Comparison of ENCODE assay signal across 8 cellular contexts in genomic region chr19:2168619-2169424, GRCh38. TPM values are rescaled to one million over a fixed set of nuclear protein-coding genes. Genes with fewer than 3 reads are reported as not detected.
DNase-seq lines count a peak whose midpoint lies in the region; ATAC-seq, FAIRE-seq and TF ChIP-seq lines count a peak whose summit lies in the region.

No MANE protein-coding gene starts in this region.

- 14% methylated on average over 24 of the region's 24 CpGs for WGBS in liver

- H3K4me3 ChIP-seq in liver (ENCODE audit: low read depth in 1 of 3, low read length in 3 of 3) = no peak overlapping the region

- no peaks in the 10 kb centered on the region for H3K9me3 ChIP-seq in liver (ENCODE audit: control insufficient read depth in 4 of 4, low read length in 3 of 4)

- H3K27ac ChIP-seq in liver (ENCODE audit: low read depth in 1 of 2, low read length in 2 of 2) = peak overlapping the region; percentile 91 to 98

- H3K27me3 ChIP-seq in liver (ENCODE audit: control insufficient read depth in 4 of 4, insufficient read depth in 4 of 4, low read length in 3 of 4) = no peaks in the 10 kb centered on the region

- peak; percentile 100 for DNase-seq in Daoy (ENCODE audit: low read depth)
- DNase-seq in Kasumi-1 (lab: John Stamatoyannopoulos, UW) = peak; percentile 48 to 59
- DNase-seq in stimulated activated CD4-positive, alpha-beta T cell treated with anti-CD3 and anti-CD28 coated beads, Interleukin-4, amount 100 ng/mL, for 24 hours = peak; percentile 73

- FAIRE-seq in colon (lab: Jason Lieb, UNC) = peak; percentile 53

- H3K4me1 ChIP-seq in liver (ENCODE audit: control insufficient read depth in 4 of 4, insufficient read depth in 4 of 4, low read length in 3 of 4) = peaks cover 21 to 68% (median 46%) of the 10 kb centered on the region in 4 donors

- peak overlapping the region; percentile 26 to 70 for H3K9ac ChIP-seq in liver (ENCODE audit: low read depth in 1 of 2, low read length in 2 of 2)

- TF ChIP-seq CTCF in liver (IDR thresholded peaks at IDR 0.05; ENCODE audit: low read depth, low read length, missing input control) = no peak

- peak; percentile 53 to 58 for TF ChIP-seq RAD21 in liver (IDR thresholded peaks at IDR 0.05)

- peak; percentile 43 for ATAC-seq in GM21576 (IDR thresholded peaks at IDR 0.05; ENCODE audit: unreplicated experiment)
- ATAC-seq in activated CD4-positive, CD25-positive, alpha-beta regulatory T cell treated with anti-CD3 and anti-CD28 coated beads, Interleukin-2, amount 50 U/mL, for 24 hours = peak; percentile 52 to 53
- ATAC-seq in GM21390 (IDR thresholded peaks at IDR 0.05; ENCODE audit: unreplicated experiment) = no peak

- H3K36me3 ChIP-seq in liver (ENCODE audit: control insufficient read depth in 4 of 4, insufficient read depth in 3 of 4, low read depth in 1 of 4, low read length in 3 of 4) = no peaks in the 10 kb centered on the region

TF ChIP-seq in liver, 16 proteins besides CTCF, POLR2A, EP300 and RAD21:
- peak; percentile 85 for TF ChIP-seq ZBTB33 (IDR thresholded peaks at IDR 0.05)
- peak; percentile 97 for TF ChIP-seq SP1 (IDR thresholded peaks at IDR 0.05)
- TF ChIP-seq YY1 (IDR thresholded peaks at IDR 0.05) = peak; percentile 79
- TF ChIP-seq ATF3 (IDR thresholded peaks at IDR 0.05) = peak; percentile 98
- TF ChIP-seq RXRA (IDR thresholded peaks at IDR 0.05) = peak; percentile 93
- TF ChIP-seq GABPA (IDR thresholded peaks at IDR 0.05 in 1 of 2, conservative IDR thresholded peaks at IDR 0.05 in 1 of 2) = peak in 1 of 2 donors; percentile 63
- TF ChIP-seq TAF1 (conservative IDR thresholded peaks at IDR 0.05) = peak; percentile 39
- TF ChIP-seq REST (IDR thresholded peaks at IDR 0.05) = peak; percentile 86
- peak; percentile 84 for TF ChIP-seq MAX (IDR thresholded peaks at IDR 0.05)
- TF ChIP-seq FOXA1 (IDR thresholded peaks at IDR 0.05) = peak; percentile 72
- TF ChIP-seq FOXA2 (IDR thresholded peaks at IDR 0.05) = peak; percentile 42
- TF ChIP-seq HNF4A (conservative IDR thresholded peaks at IDR 0.05) = peak; percentile 97
- TF ChIP-seq HNF4G (IDR thresholded peaks at IDR 0.05) = peak; percentile 90
- peak; percentile 87 to 97 for TF ChIP-seq EGR1 (IDR thresholded peaks at IDR 0.05; ENCODE audit: low read depth in 2 of 2)
- TF ChIP-seq JUND (IDR thresholded peaks at IDR 0.05) = peak; percentile 100
- TF ChIP-seq NR2F2 (IDR thresholded peaks at IDR 0.05) = peak; percentile 91

RNA-seq across cellular contexts. Expression of gene DOT1L, which starts 5.1 kb away (rescaled TPM):
- total RNA-seq in Daoy (2014; rRNA removed; shearing (Covaris generic)) = 5.0 and 10.8 TPM in 2 replicates
- 1 to 10 TPM; 6.7 to 9.9 TPM for total RNA-seq in liver
- polyA plus RNA-seq in liver = 1 to 10 TPM; 3.4 to 6.9 TPM

RNA-seq across cellular contexts. Expression of gene AP3D1, which starts 17.5 kb away (rescaled TPM):
- total RNA-seq in Daoy (2014; rRNA removed; shearing (Covaris generic)) = 79.0 and 93.3 TPM in 2 replicates
- total RNA-seq in liver = 10 to 100 TPM; 42.6 to 76.6 TPM
- 10 to 100 TPM; 21.7 to 79.8 TPM for polyA plus RNA-seq in liver
